ENCODE assay signal across 22 cellular contexts in the genomic region with DNA sequence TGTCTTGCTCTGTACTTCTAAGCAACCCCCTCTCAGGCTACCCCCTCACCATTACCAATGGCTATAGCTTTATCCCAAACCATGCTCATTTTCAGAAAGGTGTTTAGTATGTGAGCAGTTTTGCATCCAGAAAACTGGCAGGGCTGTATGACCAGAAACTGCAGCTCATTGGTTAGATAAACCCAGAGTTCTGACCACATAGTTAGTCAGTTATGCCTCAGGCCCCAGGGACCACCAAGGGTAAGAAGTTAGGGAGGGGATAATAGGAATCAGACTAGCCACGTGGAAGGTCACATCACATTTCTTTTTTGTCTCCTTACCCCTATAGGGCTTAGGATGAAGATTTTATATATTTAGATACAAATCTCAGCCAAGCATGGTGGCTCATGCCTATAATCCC. TPM values are rescaled to one million over a fixed set of nuclear protein-coding genes. Genes with fewer than 3 reads are reported as not detected.
DNase-seq lines count a peak whose midpoint lies in the region; ATAC-seq, FAIRE-seq and TF ChIP-seq lines count a peak whose summit lies in the region.
"Had no signal": no experiment of that assay in that cellular context is flagged by ENCODE, and none has a peak within 500 bp of the region (broad histone marks: within the 10 kb centered on the region; RNA-seq: fewer than 3 reads in every experiment).

No MANE protein-coding gene starts in this region.

- ATAC-seq in GM19452 (IDR thresholded peaks at IDR 0.05; ENCODE audit: unreplicated experiment), result no peak
- ATAC-seq in stimulated activated effector memory CD8-positive, alpha-beta T cell treated with anti-CD3 and anti-CD28 coated beads, Interleukin-12 subunit alpha, Interleukin-12 subunit beta, amount 100 ng/mL, for 72 hours, result no peak
- ATAC-seq: naive thymus-derived CD4-positive, alpha-beta T cell had no signal

- H3K36me3 ChIP-seq in left ventricle myocardium inferior (peaks cover 29% of the 10 kb centered on the region), astrocyte (ENCODE audit: insufficient read depth, low read length) (peaks cover 14% of the 10 kb centered on the region), tibial artery (peaks cover 25 to 58% (median 30%) of the 10 kb centered on the region in 3 donors)

- intact Hi-C loops in left ventricle myocardium inferior (cut with micrococcal nuclease) (no loop called here), cardiac septum (cut with DNase I) (no loop called here), tibial artery (cut with DNase I; ENCODE audit: low total_unique reads) (no loop called here)

- H3K79me2 ChIP-seq in astrocyte (ENCODE audit: insufficient read depth, low read length), result peaks cover 4% of the 10 kb centered on the region

- H2AFZ ChIP-seq in astrocyte (ENCODE audit: low read depth, low read length), result no peak overlapping the region

- peaks cover 14% of the 10 kb centered on the region for H3K4me1 Mint-ChIP-seq in astrocyte (ENCODE audit: low read depth, unreplicated experiment)
- H3K4me1 Mint-ChIP-seq in stimulated activated effector memory CD8-positive, alpha-beta T cell treated with anti-CD3 and anti-CD28 coated beads, Interleukin-12 subunit alpha, Interleukin-12 subunit beta, amount 100 ng/mL, for 72 hours, result no peaks in the 10 kb centered on the region

- no peaks in the 10 kb centered on the region for H3K9me3 ChIP-seq in left ventricle myocardium inferior (replicated peaks)
- no peaks in the 10 kb centered on the region for H3K9me3 ChIP-seq in astrocyte (ENCODE audit: insufficient read depth, low read depth, low read length)
- no peaks in the 10 kb centered on the region for H3K9me3 ChIP-seq in tibial artery

- no peak overlapping the region for H3K27ac Mint-ChIP-seq in astrocyte (ENCODE audit: unreplicated experiment)
- no peak overlapping the region for H3K27ac Mint-ChIP-seq in stimulated activated effector memory CD8-positive, alpha-beta T cell treated with anti-CD3 and anti-CD28 coated beads, Interleukin-12 subunit alpha, Interleukin-12 subunit beta, amount 100 ng/mL, for 72 hours
- H3K27ac Mint-ChIP-seq: naive thymus-derived CD4-positive, alpha-beta T cell had no signal

- H3K27me3 ChIP-seq in left ventricle myocardium inferior (ENCODE audit: low read depth) (no peaks in the 10 kb centered on the region), astrocyte (ENCODE audit: insufficient read depth, low read length) (no peaks in the 10 kb centered on the region), tibial artery (no peaks in the 10 kb centered on the region)

- no peaks in the 10 kb centered on the region for H3K9me3 Mint-ChIP-seq in astrocyte (ENCODE audit: unreplicated experiment)
- H3K9me3 Mint-ChIP-seq in stimulated activated effector memory CD8-positive, alpha-beta T cell treated with anti-CD3 and anti-CD28 coated beads, Interleukin-12 subunit alpha, Interleukin-12 subunit beta, amount 100 ng/mL, for 72 hours, result no peaks in the 10 kb centered on the region
- H3K9me3 Mint-ChIP-seq: CD4-positive, alpha-beta memory T cell; H9; naive thymus-derived CD4-positive, alpha-beta T cell had no signal

- no peaks in the 10 kb centered on the region for H3K27me3 Mint-ChIP-seq in astrocyte (ENCODE audit: low read depth, unreplicated experiment)
- H3K27me3 Mint-ChIP-seq: CD4-positive, alpha-beta memory T cell; naive thymus-derived CD4-positive, alpha-beta T cell had no signal

- H4K20me1 ChIP-seq in astrocyte (ENCODE audit: insufficient read depth, low read length), result no peaks in the 10 kb centered on the region

- H3K9ac ChIP-seq in astrocyte (ENCODE audit: low read length), result peak overlapping the region; percentile 31

- H3K4me2 ChIP-seq in astrocyte (ENCODE audit: low read length), result peak overlapping the region; percentile 58

- peak overlapping the region; percentile 70 for H3K27ac ChIP-seq in left ventricle myocardium inferior (replicated peaks)
- peak overlapping the region; percentile 21 for H3K27ac ChIP-seq in astrocyte (ENCODE audit: low read depth, low read length)
- peak overlapping the region; percentile 53 to 65 for H3K27ac ChIP-seq in tibial artery

- H3K4me3 ChIP-seq in left ventricle myocardium inferior, result no peak overlapping the region
- no peak overlapping the region for H3K4me3 ChIP-seq in astrocyte (ENCODE audit: insufficient read depth, low read depth, low read length)
- H3K4me3 ChIP-seq in fibroblast of the aortic adventitia (ENCODE audit: low read depth, low read length), result no peak overlapping the region
- H3K4me3 ChIP-seq in tibial artery, result peak overlapping the region; percentile 39 to 49

- no peak for FAIRE-seq in astrocyte (lab: Jason Lieb, UNC)

- H3K4me3 Mint-ChIP-seq in astrocyte (ENCODE audit: unreplicated experiment), result no peak overlapping the region
- no peak overlapping the region for H3K4me3 Mint-ChIP-seq in stimulated activated effector memory CD8-positive, alpha-beta T cell treated with anti-CD3 and anti-CD28 coated beads, Interleukin-12 subunit alpha, Interleukin-12 subunit beta, amount 100 ng/mL, for 72 hours
- H3K4me3 Mint-ChIP-seq: CD4-positive, alpha-beta memory T cell; H9; naive thymus-derived CD4-positive, alpha-beta T cell had no signal

- TF ChIP-seq CTCF in left ventricle myocardium inferior (IDR thresholded peaks at IDR 0.05; ENCODE audit: borderline replicate concordance) (no peak), astrocyte (IDR thresholded peaks at IDR 0.05; ENCODE audit: insufficient read depth, low read depth, low read length) (no peak), fibroblast of the aortic adventitia (IDR thresholded peaks at IDR 0.05; ENCODE audit: insufficient read depth, low read length) (no peak), tibial artery (IDR thresholded peaks at IDR 0.05) (no peak)

- peaks cover 7% of the 10 kb centered on the region for H3K36me3 Mint-ChIP-seq in astrocyte (ENCODE audit: low read depth, unreplicated experiment)
- peaks cover 35% of the 10 kb centered on the region for H3K36me3 Mint-ChIP-seq in stimulated activated effector memory CD8-positive, alpha-beta T cell treated with anti-CD3 and anti-CD28 coated beads, Interleukin-12 subunit alpha, Interleukin-12 subunit beta, amount 100 ng/mL, for 72 hours

- DNase-seq in left ventricle myocardium inferior, result no peak
- no peak for DNase-seq in cardiac septum (ENCODE audit: low spot score)
- no peak for DNase-seq in astrocyte (ENCODE audit: low read depth)
- DNase-seq in fibroblast of the aortic adventitia (ENCODE audit: low read depth), result peak; percentile 66
- no peak for DNase-seq in tibial artery
- DNase-seq in stimulated activated effector memory CD8-positive, alpha-beta T cell treated with anti-CD3 and anti-CD28 coated beads, Interleukin-12 subunit alpha, Interleukin-12 subunit beta, amount 100 ng/mL, for 72 hours (ENCODE audit: low spot score in 2 of 2), result no peak
- no peak for DNase-seq in NCI-H2029 (lab: John Stamatoyannopoulos, UW)
- DNase-seq: activated CD4-positive, alpha-beta T cell treated with anti-CD3 and anti-CD28 coated beads, Interleukin-2, amount 50 U/mL, for 4 hours; activated naive CD4-positive, alpha-beta T cell treated with Interleukin-2 at 50 U/mL for 16 hours; activated T-cell treated with anti-CD3 and anti-CD28 coated beads for 4 hours; caudate nucleus; CD4-positive, alpha-beta memory T cell; DMS53; H9; KG1; naive thymus-derived CD4-positive, alpha-beta T cell; NCI-H1105; NCI-H2171; posterior cingulate gyrus; stimulated activated naive CD4-positive, alpha-beta T cell treated with Interleukin-2 at 50 U/mL for 16 hours had no signal

- H3K4me1 ChIP-seq in left ventricle myocardium inferior (peaks cover 28% of the 10 kb centered on the region), astrocyte (ENCODE audit: insufficient read depth, low read length) (peaks cover 16% of the 10 kb centered on the region), tibial artery (peaks cover 0 to 28% (median 7%) of the 10 kb centered on the region in 4 donors)

RNA-seq across cellular contexts. Expression of gene ITGA10, which starts 1.2 kb away (rescaled TPM):
- total RNA-seq in left ventricle myocardium inferior (3.7 TPM), cardiac septum (3.8 TPM), astrocyte (0.65 and 1.0 TPM in 2 replicates), fibroblast of the aortic adventitia (ENCODE audit: low replicate concordance) (2.0 and 28.3 TPM in 2 replicates)

RNA-seq across cellular contexts. Expression of gene PEX11B, which starts 9.9 kb away (rescaled TPM):
- total RNA-seq in left ventricle myocardium inferior (24.4 TPM), cardiac septum (17.4 TPM), astrocyte (19.9 and 20.7 TPM in 2 replicates), fibroblast of the aortic adventitia (ENCODE audit: low replicate concordance) (26.8 and 33.4 TPM in 2 replicates)

RNA-seq across cellular contexts. Expression of gene RBM8A, which starts 18.6 kb away (rescaled TPM):
- total RNA-seq in left ventricle myocardium inferior (64.4 TPM), cardiac septum (74.2 TPM), astrocyte (157 and 177 TPM in 2 replicates), fibroblast of the aortic adventitia (ENCODE audit: low replicate concordance) (111 and 583 TPM in 2 replicates)

RNA-seq across cellular contexts. Expression of gene ANKRD35, which starts 23.0 kb away (rescaled TPM):
- total RNA-seq in left ventricle myocardium inferior (0.77 TPM), cardiac septum (0.73 TPM), astrocyte (0.07 and 0.16 TPM in 2 replicates), fibroblast of the aortic adventitia (ENCODE audit: low replicate concordance) (3.2 and 3.9 TPM in 2 replicates)
- total RNA-seq: A673; CD4-positive, alpha-beta memory T cell had no signal

RNA-seq across cellular contexts. Expression of gene LIX1L, which starts 49.2 kb away (rescaled TPM):
- total RNA-seq in left ventricle myocardium inferior, result 23.0 TPM
- total RNA-seq in cardiac septum, result 25.6 TPM
- total RNA-seq in astrocyte, result 35.4 and 37.2 TPM in 2 replicates
- 50.8 and 73.3 TPM in 2 replicates for total RNA-seq in fibroblast of the aortic adventitia (ENCODE audit: low replicate concordance)

Comparison
In these comparisons a context has a peak if more than half of its experiments do, and no peak if none do; other contexts are left out.
1. H3K4me3 ChIP-seq: peak in tibial artery (2 of 2); none in left ventricle myocardium inferior (single experiment), astrocyte (single experiment) and fibroblast of the aortic adventitia (single experiment).
2. Peak in every context shown above with its lines, with median percentiles within 50 percentile points of each other: H3K27ac ChIP-seq.